ENCODE assay signal across 26 cellular contexts in the genomic region with DNA sequence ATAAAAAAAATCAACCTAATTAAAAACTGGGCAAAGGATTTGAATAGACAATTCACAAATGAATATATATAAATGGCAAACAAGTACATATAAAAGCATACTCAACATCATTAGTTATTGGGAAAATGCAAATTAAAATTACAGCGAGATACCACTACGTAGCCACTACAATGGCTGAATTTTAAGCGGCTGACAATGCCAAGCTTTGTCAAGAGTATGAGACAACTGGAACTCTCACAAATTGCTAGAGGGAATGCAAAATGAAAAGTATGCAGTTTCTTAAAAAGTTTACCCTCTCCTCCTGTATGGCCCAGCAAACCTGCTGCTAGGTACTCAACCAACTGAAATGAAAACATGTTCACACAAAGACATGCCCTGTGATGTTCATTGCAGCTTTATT. TPM values are rescaled to one million over a fixed set of nuclear protein-coding genes. Genes with fewer than 3 reads are reported as not detected.
DNase-seq lines count a peak whose midpoint lies in the region; ATAC-seq and TF ChIP-seq lines count a peak whose summit lies in the region.
"Had no signal": no experiment of that assay in that cellular context is flagged by ENCODE, and none has a peak within 500 bp of the region (broad histone marks: within the 10 kb centered on the region; RNA-seq: fewer than 3 reads in every experiment).

No MANE protein-coding gene starts in this region.

- ATAC-seq in natural killer cell = no peak
- ATAC-seq in GM21381 (IDR thresholded peaks at IDR 0.05; ENCODE audit: unreplicated experiment) = no peak
- ATAC-seq: CD8-positive, alpha-beta T cell; K562 had no signal

- no peak overlapping the region for H3K27ac ChIP-seq in tibial artery
- H3K27ac ChIP-seq: C4-2B, SJSA1 had no signal

- no peaks in the 10 kb centered on the region for H3K27me3 Mint-ChIP-seq in natural killer cell (ENCODE audit: low read depth in 2 of 2)
- H3K27me3 Mint-ChIP-seq: B cell had no signal

- DNase-seq in NCI-H526 (lab: John Stamatoyannopoulos, UW) (peak; percentile 27 to 40), foreskin melanocyte (peak; percentile 4), midbrain (lab: John Stamatoyannopoulos, UW) (peak; percentile 40), tibial artery (no peak), natural killer cell (no peak), NCI-H146 treated with DMSO at 0.1 percent for 48 hours (lab: John Stamatoyannopoulos, UW; ENCODE audit: unreplicated experiment) (no peak)
- DNase-seq: Calu3; CD8-positive, alpha-beta T cell; DMS79 treated with DMSO at 0.1 percent for 48 hours; GF-D8; H7; Kasumi-1; NCI-H1436 treated with DMSO at 0.1 percent for 48 hours; NCI-H1930; NCI-H2107; NCI-H446; NCI-H524 treated with DMSO at 0.1 percent for 48 hours; Right ventricle myocardium superior; RPMI8226 had no signal

- H3K9me3 Mint-ChIP-seq in natural killer cell = peaks cover 16% of the 10 kb centered on the region in 2 donors

- TF ChIP-seq CTCF in tibial artery (IDR thresholded peaks at IDR 0.05) (no peak), natural killer cell (IDR thresholded peaks at IDR 0.05) (no peak)

- H3K9me3 ChIP-seq in tibial artery = no peaks in the 10 kb centered on the region

- H3K36me3 Mint-ChIP-seq in natural killer cell = no peaks in the 10 kb centered on the region
- H3K36me3 Mint-ChIP-seq: CD8-positive, alpha-beta T cell had no signal

- intact Hi-C loops in tibial artery (cut with DNase I; ENCODE audit: low total_unique reads) (no loop called here), natural killer cell (cut with micrococcal nuclease) (no loop called here)

- no peak overlapping the region for H3K4me3 ChIP-seq in tibial artery
- H3K4me3 ChIP-seq: K562, SJSA1 had no signal

- H3K27me3 ChIP-seq in tibial artery = no peaks in the 10 kb centered on the region
- H3K27me3 ChIP-seq: SJSA1 had no signal

- H3K4me1 Mint-ChIP-seq in natural killer cell = no peaks in the 10 kb centered on the region
- H3K4me1 Mint-ChIP-seq: B cell had no signal

- H3K36me3 ChIP-seq in tibial artery = no peaks in the 10 kb centered on the region
- H3K36me3 ChIP-seq: SJSA1 had no signal

- H3K27ac Mint-ChIP-seq in natural killer cell = no peak overlapping the region
- H3K27ac Mint-ChIP-seq: B cell; CD8-positive, alpha-beta T cell had no signal

- H3K4me1 ChIP-seq in tibial artery = no peaks in the 10 kb centered on the region
- H3K4me1 ChIP-seq: SJSA1 had no signal

- H3K4me3 Mint-ChIP-seq in natural killer cell = no peak overlapping the region
- H3K4me3 Mint-ChIP-seq: B cell; CD8-positive, alpha-beta T cell had no signal

RNA-seq across cellular contexts. Expression of gene ZFP42, which starts 34.8 kb away (rescaled TPM):
- total RNA-seq in natural killer cell = not detected
- total RNA-seq: A673; B cell; Calu3; CD8-positive, alpha-beta T cell; HT1080; Right ventricle myocardium superior; SJSA1 had no signal

Comparison
In these comparisons a context has a peak if more than half of its experiments do, and no peak if none do; other contexts are left out.
1. DNase-seq: peak in NCI-H526 (2 of 2), foreskin melanocyte (single experiment) and midbrain (single experiment); none in tibial artery (0 of 2), natural killer cell (single experiment) and NCI-H146 treated with DMSO at 0.1 percent for 48 hours (single experiment).